16 cellular contexts compared by ENCODE assay signal in genomic region chr4:153045111-153045982, GRCh38.
A peak's percentile ranks its signal among the peaks of the same experiment; 100 is the strongest.
DNase-seq lines count a peak whose midpoint lies in the region; ATAC-seq, FAIRE-seq and TF ChIP-seq lines count a peak whose summit lies in the region.
"Had no signal": no experiment of that assay in that cellular context is flagged by ENCODE, and none has a peak within 500 bp of the region (broad histone marks: within the 10 kb centered on the region; RNA-seq: fewer than 3 reads in every experiment).

No MANE protein-coding gene starts in this region.

- CTCF ChIA-PET in HEK293T (lab: Yijun Ruan, JAX), result no interaction called here

- peak; percentile 59 for ATAC-seq in HG02759 (IDR thresholded peaks at IDR 0.05; ENCODE audit: unreplicated experiment)
- ATAC-seq: left cardiac atrium had no signal

- no peaks in the 10 kb centered on the region for H3K36me3 Mint-ChIP-seq in type B pancreatic cell
- H3K36me3 Mint-ChIP-seq: activated naive CD4-positive, alpha-beta T cell treated with anti-CD3 and anti-CD28 coated beads, Interleukin-2, amount 50 U/mL, for 24 hours had no signal

- no peak overlapping the region for H3K4me3 Mint-ChIP-seq in type B pancreatic cell
- H3K4me3 Mint-ChIP-seq: activated naive CD4-positive, alpha-beta T cell treated with anti-CD3 and anti-CD28 coated beads, Interleukin-2, amount 50 U/mL, for 24 hours had no signal

- peaks cover 9% of the 10 kb centered on the region for H3K9me3 Mint-ChIP-seq in type B pancreatic cell
- H3K9me3 Mint-ChIP-seq: activated naive CD4-positive, alpha-beta T cell treated with anti-CD3 and anti-CD28 coated beads, Interleukin-2, amount 50 U/mL, for 24 hours had no signal

- H3K36me3 ChIP-seq in bronchial epithelial cell (ENCODE audit: control insufficient read depth, insufficient read depth, low read length), result no peaks in the 10 kb centered on the region

- no peak overlapping the region for H3K27ac Mint-ChIP-seq in type B pancreatic cell
- H3K27ac Mint-ChIP-seq: activated naive CD4-positive, alpha-beta T cell treated with anti-CD3 and anti-CD28 coated beads, Interleukin-2, amount 50 U/mL, for 24 hours had no signal

- FAIRE-seq in GM12891 (lab: Jason Lieb, UNC) (no peak), bronchial epithelial cell (lab: Jason Lieb, UNC) (no peak)
- FAIRE-seq: endothelial cell of umbilical vein had no signal

- H3K4me3 ChIP-seq in bronchial epithelial cell (ENCODE audit: low read depth, low read length), result no peak overlapping the region

- TF ChIP-seq CTCF in bronchial epithelial cell (IDR thresholded peaks at IDR 0.05; ENCODE audit: insufficient read depth, low read length, severe bottlenecking) (no peak), type B pancreatic cell (conservative IDR thresholded peaks at IDR 0.05) (no peak)

- H3K4me1 Mint-ChIP-seq in type B pancreatic cell (ENCODE audit: unreplicated experiment), result no peaks in the 10 kb centered on the region

- POLR2A ChIA-PET in HEK293T (lab: Yijun Ruan, JAX), result no interaction called here

- H3K27me3 ChIP-seq in bronchial epithelial cell (ENCODE audit: control insufficient read depth, insufficient read depth, low read length), result no peaks in the 10 kb centered on the region

- H3K27me3 Mint-ChIP-seq in type B pancreatic cell, result no peaks in the 10 kb centered on the region

- DNase-seq in GM12891 (ENCODE audit: insufficient read length, low spot score) (no peak), NOMO-1 treated with dmso at 0.1 percent for 144 hours (lab: John Stamatoyannopoulos, UW; ENCODE audit: unreplicated experiment) (peak; percentile 72), bronchial epithelial cell (ENCODE audit: low read depth) (peak; percentile 36), inferior parietal cortex (ENCODE audit: extremely low spot score) (no peak), HEK293T (ENCODE audit: extremely low spot score) (no peak), type B pancreatic cell (ENCODE audit: extremely low spot score, unreplicated experiment) (no peak), RKO (ENCODE audit: low spot score) (no peak)
- DNase-seq: activated CD8-positive, alpha-beta memory T cell treated with anti-CD3 and anti-CD28 coated beads, Interleukin-2, amount 50 U/mL, for 4 hours; cerebellar nuclear complex; glutamatergic neuron; left cardiac atrium; NCI-H1417 treated with DMSO at 0.1 percent for 48 hours; stimulated activated CD4-positive, alpha-beta T cell treated with anti-CD3 and anti-CD28 coated beads, Interleukin-2, amount 100 ng/mL, for 24 hours had no signal

- TF ChIP-seq POLR2A in GM12891 (IDR thresholded peaks at IDR 0.05; ENCODE audit: low read depth, low read length), result no peak

TF ChIP-seq in GM12891, 5 proteins besides CTCF, POLR2A, EP300 and RAD21:
- peak; percentile 90 for TF ChIP-seq SPI1 (IDR thresholded peaks at IDR 0.05; ENCODE audit: low read depth, low read length)
- TF ChIP-seq PAX5 (IDR thresholded peaks at IDR 0.05; ENCODE audit: insufficient read depth, low read length, severe bottlenecking), result no peak

TF ChIP-seq in HEK293T, 16 proteins besides CTCF, POLR2A, EP300 and RAD21:
- TF ChIP-seq HDGF (IDR thresholded peaks at IDR 0.05; ENCODE audit: borderline replicate concordance) (no peak), SUZ12 (IDR thresholded peaks at IDR 0.05) (no peak), SP1 (IDR thresholded peaks at IDR 0.05) (no peak), ELF4 (IDR thresholded peaks at IDR 0.05) (no peak), TARDBP (IDR thresholded peaks at IDR 0.05) (no peak), BHLHE40 (IDR thresholded peaks at IDR 0.05; ENCODE audit: borderline replicate concordance) (no peak), FOXM1 (IDR thresholded peaks at IDR 0.05; ENCODE audit: borderline replicate concordance) (no peak), PKNOX1 (IDR thresholded peaks at IDR 0.05) (no peak), CTBP1 (IDR thresholded peaks at IDR 0.05; ENCODE audit: borderline replicate concordance) (no peak), NFRKB (IDR thresholded peaks at IDR 0.05) (no peak), FOXA1 (IDR thresholded peaks at IDR 0.05) (no peak)
TF ChIP-seq in HEK293T: peak in this region for 0.

Comparison
In these comparisons a context has a peak if more than half of its experiments do, and no peak if none do; other contexts are left out.
1. DNase-seq: peak in NOMO-1 treated with dmso at 0.1 percent for 144 hours (single experiment) and bronchial epithelial cell (single experiment); none in GM12891 (single experiment), inferior parietal cortex (single experiment), HEK293T (single experiment), type B pancreatic cell (single experiment) and RKO (single experiment).